15 cellular contexts compared by ENCODE assay signal in genomic region chr17:1377334-1377733, GRCh38. TPM values are rescaled to one million over a fixed set of nuclear protein-coding genes. Genes with fewer than 3 reads are reported as not detected.
DNase-seq lines count a peak whose midpoint lies in the region; ATAC-seq and TF ChIP-seq lines count a peak whose summit lies in the region.
"Had no signal": no experiment of that assay in that cellular context is flagged by ENCODE, and none has a peak within 500 bp of the region (broad histone marks: within the 10 kb centered on the region; RNA-seq: fewer than 3 reads in every experiment).

No MANE protein-coding gene starts in this region.

- CTCF ChIA-PET in activated naive CD4-positive, alpha-beta T cell treated with anti-CD3 and anti-CD28 coated beads for 36 hours (lab: Charles Lee): interaction anchor here (0.8 to 2.9 kb wide), 3 partner anchors 12 to 138 kb away, joined by 3 to 22 read pairs (median 4); no protein-coding TSS in a partner anchor
- CTCF ChIA-PET in activated CD4-positive, alpha-beta memory T cell treated with anti-CD3 and anti-CD28 coated beads, Interleukin-2, amount 10 ng/mL, durations not matched to agents 7 days and 5 days (lab: Charles Lee): interaction anchor here (0.5 to 6.3 kb wide), 6 partner anchors 9 to 139 kb away, joined by 3 to 54 read pairs (median 6); partner anchors contain the start of gene INPP5K

- POLR2A ChIA-PET in activated CD4-positive, alpha-beta memory T cell treated with anti-CD3 and anti-CD28 coated beads, Interleukin-2, amount 10 ng/mL, durations not matched to agents 7 days and 5 days (lab: Charles Lee): interaction anchor here (0.8 to 3.8 kb wide), 7 partner anchors 11 to 139 kb away, joined by 3 to 17 read pairs (median 8); partner anchors contain the start of genes INPP5K and YWHAE

- H3K36me3 Mint-ChIP-seq in activated naive CD4-positive, alpha-beta T cell treated with anti-CD3 and anti-CD28 coated beads for 36 hours (ENCODE audit: low read depth): peaks cover 15% of the 10 kb centered on the region
- H3K36me3 Mint-ChIP-seq in activated CD4-positive, alpha-beta memory T cell treated with anti-CD3 and anti-CD28 coated beads, Interleukin-2, amount 10 ng/mL, durations not matched to agents 7 days and 5 days (ENCODE audit: low read depth): peaks cover 22% of the 10 kb centered on the region
- peaks cover 3% of the 10 kb centered on the region for H3K36me3 Mint-ChIP-seq in mesothelial cell of epicardium

- peaks cover 67 to 95% (median 85%) of the 10 kb centered on the region in 4 donors for H3K4me1 ChIP-seq in transverse colon

- TF ChIP-seq CTCF in mesothelial cell of epicardium (IDR thresholded peaks at IDR 0.05; ENCODE audit: unreplicated experiment): no peak
- no peak for TF ChIP-seq CTCF in transverse colon (IDR thresholded peaks at IDR 0.05)

- no peaks in the 10 kb centered on the region for H3K9me3 ChIP-seq in transverse colon
- H3K9me3 ChIP-seq: SJSA1 had no signal

- H3K4me3 ChIP-seq in transverse colon: no peak overlapping the region
- H3K4me3 ChIP-seq: SJSA1, skin epidermis had no signal

- H3K27me3 Mint-ChIP-seq in activated naive CD4-positive, alpha-beta T cell treated with anti-CD3 and anti-CD28 coated beads for 36 hours (ENCODE audit: low read depth): no peaks in the 10 kb centered on the region
- no peaks in the 10 kb centered on the region for H3K27me3 Mint-ChIP-seq in activated CD4-positive, alpha-beta memory T cell treated with anti-CD3 and anti-CD28 coated beads, Interleukin-2, amount 10 ng/mL, durations not matched to agents 7 days and 5 days
- no peaks in the 10 kb centered on the region for H3K27me3 Mint-ChIP-seq in mesothelial cell of epicardium (ENCODE audit: low read depth)

- TF ChIP-seq POLR2A in transverse colon (IDR thresholded peaks at IDR 0.05): no peak

- H3K4me1 Mint-ChIP-seq in activated naive CD4-positive, alpha-beta T cell treated with anti-CD3 and anti-CD28 coated beads for 36 hours (ENCODE audit: low read depth): peaks cover 92% of the 10 kb centered on the region
- peaks cover 84% of the 10 kb centered on the region for H3K4me1 Mint-ChIP-seq in activated CD4-positive, alpha-beta memory T cell treated with anti-CD3 and anti-CD28 coated beads, Interleukin-2, amount 10 ng/mL, durations not matched to agents 7 days and 5 days
- H3K4me1 Mint-ChIP-seq in mesothelial cell of epicardium: peaks cover 42% of the 10 kb centered on the region

- no peak for DNase-seq in activated naive CD4-positive, alpha-beta T cell treated with anti-CD3 and anti-CD28 coated beads for 36 hours
- DNase-seq in activated naive CD4-positive, alpha-beta T cell (lab: John Stamatoyannopoulos, UW): no peak
- DNase-seq in activated CD4-positive, alpha-beta memory T cell treated with anti-CD3 and anti-CD28 coated beads, Interleukin-2, amount 10 ng/mL, durations not matched to agents 7 days and 5 days: no peak
- no peak for DNase-seq in mesothelial cell of epicardium (ENCODE audit: low spot score in 2 of 2, unreplicated experiment in 2 of 2)
- DNase-seq in transverse colon: no peak
- DNase-seq in stimulated activated CD4-positive, alpha-beta T cell treated with anti-CD3 and anti-CD28 coated beads, Interleukin-4, amount 100 ng/mL, for 1 hour: no peak
- no peak for DNase-seq in amygdala (lab: John Stamatoyannopoulos, UW)
- DNase-seq: activated naive CD4-positive, alpha-beta T cell treated with Interleukin-2 at 50 U/mL for 16 hours; dermis blood vessel endothelial cell; NCI-H146; NCI-H748 treated with DMSO at 0.1 percent for 48 hours had no signal

- in situ Hi-C loops in transverse colon (cut with MboI; ENCODE audit: low pct_ligation_motif_present in 1 of 4, low pct_unique_long_range_greater_than_20kb in 1 of 4, low sequenced_read_pairs in 3 of 4): loop anchor here in 1 of 4 donors (10.0 to 25.0 kb wide), 2 partner anchors 67 to 135 kb away; partner anchors contain the start of gene INPP5K

- no peak for TF ChIP-seq EP300 in transverse colon (IDR thresholded peaks at IDR 0.05; ENCODE audit: low read depth)

- WGBS in transverse colon (ENCODE audit: low coverage in 1 of 2), 2 donors: 51% methylated on average over 3 of the region's 3 CpGs; no CpG with 5 or more reads in 1 of the 2 donors

- no peaks in the 10 kb centered on the region for H3K9me3 Mint-ChIP-seq in activated naive CD4-positive, alpha-beta T cell treated with anti-CD3 and anti-CD28 coated beads for 36 hours
- H3K9me3 Mint-ChIP-seq in activated CD4-positive, alpha-beta memory T cell treated with anti-CD3 and anti-CD28 coated beads, Interleukin-2, amount 10 ng/mL, durations not matched to agents 7 days and 5 days: no peaks in the 10 kb centered on the region
- H3K9me3 Mint-ChIP-seq in mesothelial cell of epicardium: no peaks in the 10 kb centered on the region

- intact Hi-C loops in activated naive CD4-positive, alpha-beta T cell treated with anti-CD3 and anti-CD28 coated beads for 36 hours (cut with micrococcal nuclease): no loop called here
- intact Hi-C loops in transverse colon (cut with DNase I; ENCODE audit: low total_unique reads): no loop called here

- ATAC-seq in HG03521 (IDR thresholded peaks at IDR 0.05; ENCODE audit: unreplicated experiment): no peak
- ATAC-seq: activated CD4-positive, CD25-positive, alpha-beta regulatory T cell treated with anti-CD3 and anti-CD28 coated beads, Interleukin-2, amount 50 U/mL, for 24 hours had no signal

- H3K4me3 Mint-ChIP-seq in activated naive CD4-positive, alpha-beta T cell treated with anti-CD3 and anti-CD28 coated beads for 36 hours: no peak overlapping the region
- H3K4me3 Mint-ChIP-seq in activated CD4-positive, alpha-beta memory T cell treated with anti-CD3 and anti-CD28 coated beads, Interleukin-2, amount 10 ng/mL, durations not matched to agents 7 days and 5 days: no peak overlapping the region
- H3K4me3 Mint-ChIP-seq in mesothelial cell of epicardium: no peak overlapping the region

- peak overlapping the region; percentile 79 for H3K27ac Mint-ChIP-seq in activated naive CD4-positive, alpha-beta T cell treated with anti-CD3 and anti-CD28 coated beads for 36 hours
- peak overlapping the region; percentile 83 for H3K27ac Mint-ChIP-seq in activated CD4-positive, alpha-beta memory T cell treated with anti-CD3 and anti-CD28 coated beads, Interleukin-2, amount 10 ng/mL, durations not matched to agents 7 days and 5 days
- peak overlapping the region; percentile 56 for H3K27ac Mint-ChIP-seq in mesothelial cell of epicardium

- H3K27me3 ChIP-seq in transverse colon: no peaks in the 10 kb centered on the region
- H3K27me3 ChIP-seq: SJSA1 had no signal

- no peaks in the 10 kb centered on the region for H3K36me3 ChIP-seq in transverse colon

- peak overlapping the region; percentile 53 to 80 (median 73) for H3K27ac ChIP-seq in transverse colon
- H3K27ac ChIP-seq: SJSA1 had no signal

RNA-seq across cellular contexts. Expression of gene YWHAE, which starts 22.7 kb away (rescaled TPM):
- total RNA-seq in activated naive CD4-positive, alpha-beta T cell treated with anti-CD3 and anti-CD28 coated beads for 36 hours: 100 to 1,000 TPM; 528 to 576 TPM
- total RNA-seq in activated CD4-positive, alpha-beta memory T cell treated with anti-CD3 and anti-CD28 coated beads, Interleukin-2, amount 10 ng/mL, durations not matched to agents 7 days and 5 days: 100 to 1,000 TPM; 352 to 374 TPM
- 714 to 730 TPM (median 714 TPM) in 3 replicates for total RNA-seq in mesothelial cell of epicardium
- 1,000 to 10,000 TPM in 1 of 4 donors, 100 to 1,000 TPM in 3; 158 to 2,397 (median 594) TPM for total RNA-seq in transverse colon
